9 cellular contexts compared by ENCODE assay signal in genomic region chr2:83196225-83196624, GRCh38.
DNase-seq lines count a peak whose midpoint lies in the region; ATAC-seq, FAIRE-seq and TF ChIP-seq lines count a peak whose summit lies in the region.
"Had no signal": no experiment of that assay in that cellular context is flagged by ENCODE, and none has a peak within 500 bp of the region (broad histone marks: within the 10 kb centered on the region; RNA-seq: fewer than 3 reads in every experiment).

No MANE protein-coding gene starts in this region.

- H3K36me3 Mint-ChIP-seq in activated CD8-positive, alpha-beta T cell treated with anti-CD3 and anti-CD28 coated beads for 36 hours (ENCODE audit: low read depth) = no peaks in the 10 kb centered on the region
- H3K36me3 Mint-ChIP-seq in activated CD8-positive, alpha-beta T cell treated with anti-CD3 and anti-CD28 coated beads, Interleukin-2, amount 10 ng/mL, durations not matched to agents 7 days and 5 days (ENCODE audit: low read depth) = no peaks in the 10 kb centered on the region

- peak; percentile 89 for FAIRE-seq in frontal cortex (lab: Jason Lieb, UNC)
- FAIRE-seq: G401.6 had no signal

- no peak overlapping the region for H3K27ac Mint-ChIP-seq in activated CD8-positive, alpha-beta T cell treated with anti-CD3 and anti-CD28 coated beads for 36 hours
- no peak overlapping the region for H3K27ac Mint-ChIP-seq in activated CD8-positive, alpha-beta T cell treated with anti-CD3 and anti-CD28 coated beads, Interleukin-2, amount 10 ng/mL, durations not matched to agents 7 days and 5 days

- DNase-seq in activated CD8-positive, alpha-beta T cell treated with anti-CD3 and anti-CD28 coated beads for 36 hours = no peak
- DNase-seq in activated CD8-positive, alpha-beta T cell treated with anti-CD3 and anti-CD28 coated beads, Interleukin-2, amount 10 ng/mL, durations not matched to agents 7 days and 5 days = no peak
- peak; percentile 26 for DNase-seq in RWPE1 (ENCODE audit: low spot score)
- DNase-seq in frontal cortex (ENCODE audit: low spot score in 2 of 2) = peak in 1 of 2 donors; percentile 2
- DNase-seq in skeletal muscle cell (ENCODE audit: low read depth) = peak; percentile 9

- CTCF ChIA-PET in activated CD8-positive, alpha-beta T cell treated with anti-CD3 and anti-CD28 coated beads for 36 hours (lab: Charles Lee) = no interaction called here
- CTCF ChIA-PET in activated CD8-positive, alpha-beta T cell treated with anti-CD3 and anti-CD28 coated beads, Interleukin-2, amount 10 ng/mL, durations not matched to agents 7 days and 5 days (lab: Charles Lee) = no interaction called here
- CTCF ChIA-PET in RWPE1 (lab: Yijun Ruan, JAX) = interaction anchor here (0.5 to 1.1 kb wide), 8 partner anchors 10 to 867 kb away, joined by 3 to 5 read pairs (median 4); no protein-coding TSS in a partner anchor

- H3K4me1 Mint-ChIP-seq in activated CD8-positive, alpha-beta T cell treated with anti-CD3 and anti-CD28 coated beads for 36 hours (ENCODE audit: low read depth) = no peaks in the 10 kb centered on the region
- no peaks in the 10 kb centered on the region for H3K4me1 Mint-ChIP-seq in activated CD8-positive, alpha-beta T cell treated with anti-CD3 and anti-CD28 coated beads, Interleukin-2, amount 10 ng/mL, durations not matched to agents 7 days and 5 days (ENCODE audit: low read depth)

- intact Hi-C loops in activated CD8-positive, alpha-beta T cell treated with anti-CD3 and anti-CD28 coated beads for 36 hours (cut with micrococcal nuclease) = no loop called here

- H3K4me3 Mint-ChIP-seq in activated CD8-positive, alpha-beta T cell treated with anti-CD3 and anti-CD28 coated beads for 36 hours = no peak overlapping the region
- no peak overlapping the region for H3K4me3 Mint-ChIP-seq in activated CD8-positive, alpha-beta T cell treated with anti-CD3 and anti-CD28 coated beads, Interleukin-2, amount 10 ng/mL, durations not matched to agents 7 days and 5 days

- TF ChIP-seq CTCF in activated CD8-positive, alpha-beta T cell treated with anti-CD3 and anti-CD28 coated beads for 36 hours (IDR thresholded peaks at IDR 0.05) = peak; percentile 25
- TF ChIP-seq CTCF in RWPE1 (conservative IDR thresholded peaks at IDR 0.05; ENCODE audit: low read depth) = peak; percentile 56

- peaks cover 2% of the 10 kb centered on the region for H3K9me3 Mint-ChIP-seq in activated CD8-positive, alpha-beta T cell treated with anti-CD3 and anti-CD28 coated beads for 36 hours
- no peaks in the 10 kb centered on the region for H3K9me3 Mint-ChIP-seq in activated CD8-positive, alpha-beta T cell treated with anti-CD3 and anti-CD28 coated beads, Interleukin-2, amount 10 ng/mL, durations not matched to agents 7 days and 5 days (ENCODE audit: insufficient read depth)

- POLR2A ChIA-PET in activated CD8-positive, alpha-beta T cell treated with anti-CD3 and anti-CD28 coated beads for 36 hours (lab: Charles Lee) = no interaction called here
- POLR2A ChIA-PET in activated CD8-positive, alpha-beta T cell treated with anti-CD3 and anti-CD28 coated beads, Interleukin-2, amount 10 ng/mL, durations not matched to agents 7 days and 5 days (lab: Charles Lee) = no interaction called here
- POLR2A ChIA-PET in RWPE1 (lab: Yijun Ruan, JAX; ENCODE audit: low non-redundant PET) = no interaction called here

- H3K27ac ChIP-seq in RWPE1 = no peak overlapping the region

- ATAC-seq in activated CD8-positive, alpha-beta T cell treated with anti-CD3 and anti-CD28 coated beads for 36 hours = no peak
- ATAC-seq in activated CD8-positive, alpha-beta T cell treated with anti-CD3 and anti-CD28 coated beads, Interleukin-2, amount 10 ng/mL, durations not matched to agents 7 days and 5 days = no peak
- ATAC-seq in GM21423 (IDR thresholded peaks at IDR 0.05; ENCODE audit: unreplicated experiment) (no peak), HG03139 (IDR thresholded peaks at IDR 0.05; ENCODE audit: unreplicated experiment) (no peak), GM21786 (IDR thresholded peaks at IDR 0.05; ENCODE audit: unreplicated experiment) (no peak)

- no peaks in the 10 kb centered on the region for H3K27me3 Mint-ChIP-seq in activated CD8-positive, alpha-beta T cell treated with anti-CD3 and anti-CD28 coated beads for 36 hours
- no peaks in the 10 kb centered on the region for H3K27me3 Mint-ChIP-seq in activated CD8-positive, alpha-beta T cell treated with anti-CD3 and anti-CD28 coated beads, Interleukin-2, amount 10 ng/mL, durations not matched to agents 7 days and 5 days (ENCODE audit: low read depth)

- H3K4me3 ChIP-seq in skeletal muscle cell (ENCODE audit: low read depth, low read length) = no peak overlapping the region

Comparison
In these comparisons a context has a peak if more than half of its experiments do, and no peak if none do; other contexts are left out.
1. DNase-seq: peak in RWPE1 (single experiment) and skeletal muscle cell (single experiment); none in activated CD8-positive, alpha-beta T cell treated with anti-CD3 and anti-CD28 coated beads for 36 hours (single experiment) and activated CD8-positive, alpha-beta T cell treated with anti-CD3 and anti-CD28 coated beads, Interleukin-2, amount 10 ng/mL, durations not matched to agents 7 days and 5 days (single experiment).